Comparison of ENCODE assay signal across 20 cellular contexts in the genomic region with DNA sequence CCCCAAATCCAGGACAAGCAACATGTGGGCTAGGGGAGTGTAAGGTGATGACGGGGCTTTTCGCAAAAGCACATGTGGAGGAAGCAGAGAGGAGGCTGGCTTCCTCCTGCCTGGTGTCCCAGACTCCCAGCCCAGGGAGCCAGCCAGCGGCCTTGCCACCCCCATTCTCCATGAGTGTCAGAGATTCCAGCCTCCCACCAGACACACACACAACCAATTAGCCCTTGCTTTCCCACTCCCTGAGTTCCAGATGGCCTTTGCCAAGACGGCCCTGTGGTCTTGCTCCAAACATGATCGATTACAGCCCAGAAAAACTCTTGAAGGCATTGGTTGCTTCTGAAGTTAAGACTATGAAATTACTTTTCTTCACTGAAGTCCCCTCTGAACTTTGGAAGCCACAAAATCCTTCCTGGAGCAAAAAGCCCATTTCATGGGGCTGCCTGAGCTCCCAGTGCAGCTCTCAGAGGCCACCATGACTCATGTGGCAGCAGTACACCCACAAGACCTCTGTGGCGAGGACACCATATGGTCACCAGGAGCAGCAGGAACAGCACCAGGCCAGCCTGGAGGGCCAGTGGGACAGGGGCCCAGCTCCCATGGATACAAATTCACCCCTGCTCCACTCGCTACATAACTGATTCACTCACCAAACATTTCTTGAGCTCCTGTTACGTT.
DNase-seq lines count a peak whose midpoint lies in the region; TF ChIP-seq lines count a peak whose summit lies in the region.
"Had no signal": no experiment of that assay in that cellular context is flagged by ENCODE, and none has a peak within 500 bp of the region (broad histone marks: within the 10 kb centered on the region; RNA-seq: fewer than 3 reads in every experiment).

No MANE protein-coding gene starts in this region.

- no peak for TF ChIP-seq CTCF in fibroblast of villous mesenchyme (IDR thresholded peaks at IDR 0.05; ENCODE audit: insufficient read depth, low read depth, low read length)

- peak; percentile 75 for DNase-seq in AG08395 (ENCODE audit: low spot score)
- peak; percentile 66 for DNase-seq in GM04504 (ENCODE audit: low read depth)
- DNase-seq in RPMI7951 (ENCODE audit: low read depth) = peak; percentile 100
- DNase-seq in fibroblast of villous mesenchyme (ENCODE audit: low read depth) = peak; percentile 49
- DNase-seq in GM19240 (ENCODE audit: insufficient read length, low spot score) = no peak
- no peak for DNase-seq in HK-2 (ENCODE audit: unreplicated experiment)
- DNase-seq in DMS153 treated with DMSO at 0.1 percent for 48 hours (lab: John Stamatoyannopoulos, UW; ENCODE audit: unreplicated experiment) = no peak
- no peak for DNase-seq in islet precursor cell
- DNase-seq: activated CD4-positive, alpha-beta T cell treated with anti-CD3 and anti-CD28 coated beads, Interleukin-2, amount 10 ng/mL, durations not matched to agents 24 days and 14 days; activated effector memory CD4-positive, alpha-beta T cell treated with Interleukin-2 at 50 U/mL for 16 hours; caudate nucleus; DND-41; H7; left colon; NCI-H187; NCI-H226; nephron progenitor cell; small intestine; stimulated activated CD4-positive, alpha-beta T cell treated with anti-CD3 and anti-CD28 coated beads, Interleukin-4, amount 100 ng/mL, for 4 hours; substantia nigra had no signal

- H3K4me3 ChIP-seq in fibroblast of villous mesenchyme (ENCODE audit: low read depth, low read length) = no peak overlapping the region

Comparison
In these comparisons a context has a peak if more than half of its experiments do, and no peak if none do; other contexts are left out.
1. DNase-seq: peak in AG08395 (single experiment), GM04504 (single experiment), RPMI7951 (single experiment) and fibroblast of villous mesenchyme (single experiment); none in GM19240 (single experiment), HK-2 (single experiment), DMS153 treated with DMSO at 0.1 percent for 48 hours (single experiment) and islet precursor cell (single experiment).